In genomic region chr1:151346082-151346768, GRCh38 we compare ENCODE assay signal across 7 cellular contexts. TPM values are rescaled to one million over a fixed set of nuclear protein-coding genes. Genes with fewer than 3 reads are reported as not detected.
DNase-seq lines count a peak whose midpoint lies in the region; TF ChIP-seq lines count a peak whose summit lies in the region.

No MANE protein-coding gene starts in this region.

- H3K27me3 ChIP-seq in KMS-11 (ENCODE audit: insufficient read depth, low read depth) (no peaks in the 10 kb centered on the region), adipocyte (replicated peaks; ENCODE audit: control insufficient read depth, insufficient read depth, low read length) (no peaks in the 10 kb centered on the region), kidney epithelial cell (ENCODE audit: control insufficient read depth, insufficient read depth, low read length) (no peaks in the 10 kb centered on the region), subcutaneous abdominal adipose tissue (ENCODE audit: control insufficient read depth in 5 of 5, insufficient read depth in 4 of 5, low read length in 5 of 5) (no peaks in the 10 kb centered on the region)

- H3K9ac ChIP-seq in KMS-11 (peak overlapping the region; percentile 81), adipocyte (ENCODE audit: low read length) (peak overlapping the region; percentile 88), subcutaneous abdominal adipose tissue (ENCODE audit: low read length in 5 of 5) (peak overlapping the region; percentile 68 to 94 (median 88))

- peaks cover 16% of the 10 kb centered on the region for H3K79me2 ChIP-seq in KMS-11 (ENCODE audit: insufficient read depth, low read depth)

- H3K4me2 ChIP-seq in KMS-11: peak overlapping the region; percentile 96

- peak overlapping the region; percentile 44 for H2AFZ ChIP-seq in KMS-11 (ENCODE audit: low read depth)

- TF ChIP-seq CTCF in KMS-11 (conservative IDR thresholded peaks at IDR 0.05; ENCODE audit: low read depth, low read length) (peak; percentile 30), kidney epithelial cell (IDR thresholded peaks at IDR 0.05; ENCODE audit: insufficient read depth, low read length, poor library complexity, severe bottlenecking) (no peak)

- H3K27ac ChIP-seq in KMS-11: peak overlapping the region; percentile 78
- H3K27ac ChIP-seq in subcutaneous abdominal adipose tissue (ENCODE audit: low read depth, low read length): peak overlapping the region; percentile 98

- DNase-seq in adipocyte (ENCODE audit: low read depth) (no peak), kidney epithelial cell (ENCODE audit: low read depth) (no peak), ecto neural progenitor cell (ENCODE audit: low spot score) (no peak), MV-4-11 (lab: John Stamatoyannopoulos, UW) (no peak), EL (no peak)

- H4K20me1 ChIP-seq in KMS-11 (ENCODE audit: insufficient read depth): no peaks in the 10 kb centered on the region

- H3K36me3 ChIP-seq in KMS-11 (ENCODE audit: insufficient read depth): peaks cover 10% of the 10 kb centered on the region; the same call in 1 of the 2 replicates
- H3K36me3 ChIP-seq in adipocyte (ENCODE audit: control insufficient read depth, insufficient read depth, low read length, severe bottlenecking): peaks cover 19% of the 10 kb centered on the region
- H3K36me3 ChIP-seq in kidney epithelial cell (ENCODE audit: control insufficient read depth, insufficient read depth, low read length): no peaks in the 10 kb centered on the region
- H3K36me3 ChIP-seq in subcutaneous abdominal adipose tissue (ENCODE audit: control insufficient read depth in 5 of 5, insufficient read depth in 5 of 5, low read length in 5 of 5): peaks cover 0 to 37% (median 27%) of the 10 kb centered on the region in 5 donors

- H3K9me3 ChIP-seq in adipocyte (ENCODE audit: control insufficient read depth, low read length): no peaks in the 10 kb centered on the region
- no peaks in the 10 kb centered on the region for H3K9me3 ChIP-seq in subcutaneous abdominal adipose tissue (ENCODE audit: control insufficient read depth in 5 of 5, low read length in 5 of 5)

- H3K4me3 ChIP-seq in KMS-11 (IDR thresholded peaks at IDR 0.05; ENCODE audit: insufficient read depth, low read depth, low read length) (peak overlapping the region; percentile 97), adipocyte (ENCODE audit: low read length) (peak overlapping the region; percentile 96), kidney epithelial cell (ENCODE audit: low read depth, low read length) (peak overlapping the region; percentile 61), subcutaneous abdominal adipose tissue (ENCODE audit: low read depth in 1 of 5, low read length in 5 of 5) (peak overlapping the region; percentile 85 to 98 (median 93))

- H3K4me1 ChIP-seq in KMS-11 (ENCODE audit: low read depth, poor library complexity, severe bottlenecking) (peaks cover 29% of the 10 kb centered on the region), adipocyte (ENCODE audit: control insufficient read depth, insufficient read depth, low read length) (peaks cover 17% of the 10 kb centered on the region), subcutaneous abdominal adipose tissue (ENCODE audit: control insufficient read depth in 5 of 5, insufficient read depth in 5 of 5, low read length in 5 of 5) (peaks cover 9 to 18% (median 15%) of the 10 kb centered on the region in 5 donors)

RNA-seq across cellular contexts. Expression of gene RFX5, which starts 0.8 kb away (rescaled TPM):
- total RNA-seq in kidney epithelial cell: 32.4 and 41.8 TPM in 2 replicates

RNA-seq across cellular contexts. Expression of gene PI4KB, which starts 19.0 kb away (rescaled TPM):
- 42.3 and 44.1 TPM in 2 replicates for total RNA-seq in kidney epithelial cell

RNA-seq across cellular contexts. Expression of gene SELENBP1, which starts 26.3 kb away (rescaled TPM):
- total RNA-seq in kidney epithelial cell: 2.3 and 5.8 TPM in 2 replicates

RNA-seq across cellular contexts. Expression of gene PSMB4, which starts 53.1 kb away (rescaled TPM):
- 301 and 332 TPM in 2 replicates for total RNA-seq in kidney epithelial cell
